In genomic region chr20:945841-946240, GRCh38 we compare ENCODE assay signal across 1 cellular context.
TF ChIP-seq lines count a peak whose summit lies in the region.

No MANE protein-coding gene starts in this region.

TF ChIP-seq in H1, 55 proteins besides CTCF, POLR2A, EP300 and RAD21:
- TF ChIP-seq GABPA (IDR thresholded peaks at IDR 0.05; ENCODE audit: borderline replicate concordance, insufficient read depth, low read length) (no peak), KDM5A (IDR thresholded peaks at IDR 0.05; ENCODE audit: low read length) (no peak), RFX5 (IDR thresholded peaks at IDR 0.05; ENCODE audit: borderline replicate concordance, low read depth, low read length) (no peak), SAP30 (IDR thresholded peaks at IDR 0.05; ENCODE audit: insufficient read depth, insufficient replicate concordance, low read length) (no peak)
